ENCODE assay signal across 20 cellular contexts in genomic region chr5:171092194-171092593, GRCh38.
A peak's percentile ranks its signal among the peaks of the same experiment; 100 is the strongest.
DNase-seq lines count a peak whose midpoint lies in the region; ATAC-seq, FAIRE-seq and TF ChIP-seq lines count a peak whose summit lies in the region.
"Had no signal": no experiment of that assay in that cellular context is flagged by ENCODE, and none has a peak within 500 bp of the region (broad histone marks: within the 10 kb centered on the region; RNA-seq: fewer than 3 reads in every experiment).

No MANE protein-coding gene starts in this region.

- no peak overlapping the region for H3K9ac ChIP-seq in astrocyte (ENCODE audit: low read length)

- peaks cover 7% of the 10 kb centered on the region for H3K4me1 Mint-ChIP-seq in astrocyte (ENCODE audit: low read depth, unreplicated experiment)
- H3K4me1 Mint-ChIP-seq: memory B cell had no signal

- DNase-seq in SIG-M5 treated with dmso at 0.1 percent for 504 hours (lab: John Stamatoyannopoulos, UW; ENCODE audit: unreplicated experiment) (peak; percentile 0), SIG-M5 (lab: John Stamatoyannopoulos, UW) (no peak), astrocyte (ENCODE audit: low read depth) (peak; percentile 48), foreskin fibroblast (peak; percentile 49 to 71), urothelium cell line (ENCODE audit: low spot score) (peak; percentile 24), NCI-H69 (lab: John Stamatoyannopoulos, UW) (no peak), DMS153 treated with DMSO at 0.1 percent for 48 hours (lab: John Stamatoyannopoulos, UW; ENCODE audit: unreplicated experiment) (no peak)
- DNase-seq: activated CD4-positive, alpha-beta memory T cell treated with anti-CD3 and anti-CD28 coated beads for 36 hours; body of pancreas; Caco-2; effector memory CD8-positive, alpha-beta T cell; NCI-H510A; occipital lobe; stimulated activated CD4-positive, alpha-beta T cell treated with anti-CD3 and anti-CD28 coated beads, Interleukin-12 subunit alpha, Interleukin-12 subunit beta, amount 100 ng/mL, for 4 hours; T1000 had no signal

- FAIRE-seq in astrocyte (lab: Jason Lieb, UNC) (no peak), urothelium cell line (lab: Jason Lieb, UNC) (no peak)
- FAIRE-seq: A204.1, HepG2 had no signal

- no peak overlapping the region for H3K27ac Mint-ChIP-seq in astrocyte (ENCODE audit: unreplicated experiment)
- H3K27ac Mint-ChIP-seq: activated CD4-positive, alpha-beta memory T cell treated with anti-CD3 and anti-CD28 coated beads for 36 hours; effector memory CD8-positive, alpha-beta T cell; memory B cell had no signal

- no peaks in the 10 kb centered on the region for H3K36me3 ChIP-seq in astrocyte (ENCODE audit: insufficient read depth, low read length)

- no peaks in the 10 kb centered on the region for H3K27me3 ChIP-seq in astrocyte (ENCODE audit: insufficient read depth, low read length)
- H3K27me3 ChIP-seq: body of pancreas had no signal

- TF ChIP-seq CTCF in astrocyte (IDR thresholded peaks at IDR 0.05; ENCODE audit: insufficient read depth, low read depth, low read length) (no peak), foreskin fibroblast (IDR thresholded peaks at IDR 0.05; ENCODE audit: low read depth, low read length) (no peak)

- H3K9me3 Mint-ChIP-seq in astrocyte (ENCODE audit: unreplicated experiment): peaks cover 13% of the 10 kb centered on the region

- H4K20me1 ChIP-seq in astrocyte (ENCODE audit: insufficient read depth, low read length): no peaks in the 10 kb centered on the region

- no peaks in the 10 kb centered on the region for H3K4me1 ChIP-seq in astrocyte (ENCODE audit: insufficient read depth, low read length)
- H3K4me1 ChIP-seq: body of pancreas, Caco-2 had no signal

- no peak overlapping the region for H3K27ac ChIP-seq in astrocyte (ENCODE audit: low read depth, low read length)
- H3K27ac ChIP-seq: body of pancreas had no signal

- H3K36me3 Mint-ChIP-seq in astrocyte (ENCODE audit: low read depth, unreplicated experiment): peaks cover 10% of the 10 kb centered on the region
- H3K36me3 Mint-ChIP-seq: activated CD4-positive, alpha-beta memory T cell treated with anti-CD3 and anti-CD28 coated beads for 36 hours; memory B cell had no signal

- H3K9me3 ChIP-seq in astrocyte (ENCODE audit: insufficient read depth, low read depth, low read length): no peaks in the 10 kb centered on the region
- H3K9me3 ChIP-seq: body of pancreas, Caco-2 had no signal

- H3K79me2 ChIP-seq in astrocyte (ENCODE audit: insufficient read depth, low read length): no peaks in the 10 kb centered on the region

- H2AFZ ChIP-seq in astrocyte (ENCODE audit: low read depth, low read length): no peak overlapping the region

- no peak for ATAC-seq in GM19395 (IDR thresholded peaks at IDR 0.05; ENCODE audit: unreplicated experiment)
- ATAC-seq: body of pancreas; effector memory CD8-positive, alpha-beta T cell; HepG2; Panc1 had no signal

- no peaks in the 10 kb centered on the region for H3K27me3 Mint-ChIP-seq in astrocyte (ENCODE audit: low read depth, unreplicated experiment)
- H3K27me3 Mint-ChIP-seq: activated CD4-positive, alpha-beta memory T cell treated with anti-CD3 and anti-CD28 coated beads for 36 hours; effector memory CD8-positive, alpha-beta T cell; memory B cell had no signal

- H3K4me2 ChIP-seq in astrocyte (ENCODE audit: low read length): no peak overlapping the region

- H3K4me3 ChIP-seq in astrocyte (ENCODE audit: insufficient read depth, low read depth, low read length) (no peak overlapping the region), foreskin fibroblast (ENCODE audit: low read depth in 1 of 2, low read length in 2 of 2) (no peak overlapping the region)
- H3K4me3 ChIP-seq: body of pancreas had no signal

- no peak overlapping the region for H3K4me3 Mint-ChIP-seq in astrocyte (ENCODE audit: unreplicated experiment)
- H3K4me3 Mint-ChIP-seq: activated CD4-positive, alpha-beta memory T cell treated with anti-CD3 and anti-CD28 coated beads for 36 hours; effector memory CD8-positive, alpha-beta T cell; memory B cell had no signal

Comparison
In these comparisons a context has a peak if more than half of its experiments do, and no peak if none do; other contexts are left out.
1. DNase-seq: peak in SIG-M5 treated with dmso at 0.1 percent for 504 hours (single experiment), astrocyte (single experiment), foreskin fibroblast (2 of 2) and urothelium cell line (single experiment); none in SIG-M5 (single experiment), NCI-H69 (single experiment) and DMS153 treated with DMSO at 0.1 percent for 48 hours (single experiment).